In genomic region chr19:58183822-58184215, GRCh38 we compare ENCODE assay signal across 8 cellular contexts. TPM values are rescaled to one million over a fixed set of nuclear protein-coding genes. Genes with fewer than 3 reads are reported as not detected.
DNase-seq lines count a peak whose midpoint lies in the region; ATAC-seq, FAIRE-seq and TF ChIP-seq lines count a peak whose summit lies in the region.

No MANE protein-coding gene starts in this region.

- ATAC-seq in PC-3 = no peak
- no peak for ATAC-seq in GM21717 (IDR thresholded peaks at IDR 0.05; ENCODE audit: unreplicated experiment)
- ATAC-seq in GM19351 (IDR thresholded peaks at IDR 0.05; ENCODE audit: unreplicated experiment) = no peak
- ATAC-seq in GM19452 (IDR thresholded peaks at IDR 0.05; ENCODE audit: unreplicated experiment) = no peak

- DNase-seq in GM12891 (ENCODE audit: insufficient read length, low spot score) (peak; percentile 31), PC-3 (no peak), epithelial cell of prostate (ENCODE audit: low read depth, low spot score) (no peak), progenitor cell of endocrine pancreas (ENCODE audit: low spot score, unreplicated experiment) (no peak), kidney tubule cell (ENCODE audit: low spot score) (no peak)

- FAIRE-seq in GM12891 (lab: Jason Lieb, UNC) = no peak

- peak overlapping the region; percentile 94 for H3K9ac ChIP-seq in PC-3 (ENCODE audit: low read length)

- no peaks in the 10 kb centered on the region for H3K4me1 Mint-ChIP-seq in progenitor cell of endocrine pancreas (ENCODE audit: low read depth)

- H3K27ac Mint-ChIP-seq in progenitor cell of endocrine pancreas = peak overlapping the region; percentile 100

- peaks cover 28% of the 10 kb centered on the region for H3K9me3 Mint-ChIP-seq in progenitor cell of endocrine pancreas (ENCODE audit: low read depth)

- peak overlapping the region; percentile 76 for H3K4me3 ChIP-seq in PC-3 (ENCODE audit: low read length)

- no peaks in the 10 kb centered on the region; the same call in 1 of the 2 replicates for H3K4me1 ChIP-seq in PC-3 (ENCODE audit: insufficient read depth, low read length)

- H3K27me3 ChIP-seq in PC-3 (ENCODE audit: low read length) = no peaks in the 10 kb centered on the region

- TF ChIP-seq POLR2A in GM12891 (IDR thresholded peaks at IDR 0.05; ENCODE audit: low read depth, low read length) = no peak

- peak overlapping the region; percentile 91 for H2AFZ ChIP-seq in PC-3 (ENCODE audit: low read length)

- H3K27ac ChIP-seq in PC-3 (ENCODE audit: low read length) (peak overlapping the region; percentile 88), epithelial cell of prostate (peak overlapping the region; percentile 99)

- peaks cover 60% of the 10 kb centered on the region for H3K36me3 Mint-ChIP-seq in progenitor cell of endocrine pancreas (ENCODE audit: insufficient read depth)

- peaks cover 56% of the 10 kb centered on the region for H3K9me3 ChIP-seq in PC-3 (ENCODE audit: low read length)

- CTCF ChIA-PET in PC-3 (lab: Charles Lee) = no interaction called here

- peak overlapping the region; percentile 95 for H3K4me3 Mint-ChIP-seq in progenitor cell of endocrine pancreas (ENCODE audit: low read depth)

- H3K9me2 ChIP-seq in PC-3 (replicated peaks; ENCODE audit: low read length) = no peaks in the 10 kb centered on the region

- H3K79me2 ChIP-seq in PC-3 (ENCODE audit: low read length) = peaks cover 3% of the 10 kb centered on the region; the same call in 1 of the 2 replicates

- H3K4me2 ChIP-seq in PC-3 (ENCODE audit: low read length) = peak overlapping the region; percentile 86

- POLR2A ChIA-PET in PC-3 (lab: Charles Lee; ENCODE audit: unreplicated experiment) = interaction anchor here (0.6 kb wide), 2 partner anchors 13 to 601 kb away, joined by 3 to 8 read pairs; no protein-coding TSS in a partner anchor

- TF ChIP-seq CTCF in PC-3 (conservative IDR thresholded peaks at IDR 0.05; ENCODE audit: low read depth, low read length) (no peak), progenitor cell of endocrine pancreas (IDR thresholded peaks at IDR 0.05; ENCODE audit: unreplicated experiment) (no peak)

- no peaks in the 10 kb centered on the region for H4K20me1 ChIP-seq in PC-3 (ENCODE audit: low read length)

- intact Hi-C loops in PC-3 (cut with micrococcal nuclease) = loop anchor here (2.0 kb wide), 1 partner anchor 143 kb away; the partner anchor contains the start of gene ZSCAN22

- peaks cover 58% of the 10 kb centered on the region for H3K36me3 ChIP-seq in PC-3 (ENCODE audit: low read depth, low read length)

- TSS peak; percentile 73 for BruUV-seq in PC-3 (replicated peaks; lab: Mats Ljungman, UMichigan)

- H3K27me3 Mint-ChIP-seq in progenitor cell of endocrine pancreas = no peaks in the 10 kb centered on the region

- H3F3A ChIP-seq in PC-3 (ENCODE audit: low read length, unreplicated experiment) = no peaks in the 10 kb centered on the region

TF ChIP-seq in GM12891, 5 proteins besides CTCF, POLR2A, EP300 and RAD21:
- TF ChIP-seq TAF1 (IDR thresholded peaks at IDR 0.05; ENCODE audit: low read depth, low read length) (no peak), POLR2AphosphoS5 (IDR thresholded peaks at IDR 0.05; ENCODE audit: low read depth, low read length) (0 out of 2 replicates have a peak, but pooled peaks have one; percentile 52), POU2F2 (IDR thresholded peaks at IDR 0.05; ENCODE audit: low read depth, low read length) (no peak), SPI1 (IDR thresholded peaks at IDR 0.05; ENCODE audit: low read depth, low read length) (no peak), PAX5 (IDR thresholded peaks at IDR 0.05; ENCODE audit: insufficient read depth, low read length, severe bottlenecking) (no peak)

RNA-seq across cellular contexts. Expression of gene ZNF274, which starts 1.0 kb away (rescaled TPM):
- polyA plus RNA-seq in GM12891 (2012; ENCODE audit: low read depth, missing spikeins) = 14.1 TPM
- 15.4 and 16.1 TPM in 2 replicates for total RNA-seq in PC-3 (2014; rRNA removed)
- total RNA-seq in progenitor cell of endocrine pancreas = 26.1 and 29.0 TPM in 2 replicates

RNA-seq across cellular contexts. Expression of gene ZNF329, which starts 33.2 kb away (rescaled TPM):
- polyA plus RNA-seq in GM12891 (2012; ENCODE audit: low read depth, missing spikeins) = 1.7 TPM
- total RNA-seq in PC-3 (2014; rRNA removed) = 8.2 and 10.5 TPM in 2 replicates
- total RNA-seq in progenitor cell of endocrine pancreas = 15.3 and 17.0 TPM in 2 replicates

RNA-seq across cellular contexts. Expression of gene ZNF544, which starts 44.9 kb away (rescaled TPM):
- 33.5 TPM for polyA plus RNA-seq in GM12891 (2012; ENCODE audit: low read depth, missing spikeins)
- total RNA-seq in PC-3 (2014; rRNA removed) = 73.7 and 115 TPM in 2 replicates
- total RNA-seq in progenitor cell of endocrine pancreas = 61.0 and 70.5 TPM in 2 replicates
